Comparison of ENCODE assay signal across 1 cellular context in genomic region chr14:75842624-75843023, GRCh38.
TF ChIP-seq lines count a peak whose summit lies in the region.

No MANE protein-coding gene starts in this region.

TF ChIP-seq in K562, 482 proteins besides CTCF, POLR2A, EP300 and RAD21 (continued from another document):
- TF ChIP-seq PBX2 (CRISPR knock-in tag; IDR thresholded peaks at IDR 0.05; ENCODE audit: low read depth) (no peak), PBX2 (tag; conservative IDR thresholded peaks at IDR 0.05; ENCODE audit: low read depth) (peak; percentile 27; the same call in 1 of the 2 replicates), USF1 (CRISPR knock-in tag; IDR thresholded peaks at IDR 0.05) (no peak), ZNF311 (CRISPR knock-in tag; IDR thresholded peaks at IDR 0.05) (no peak), GATA2 (CRISPR knock-in tag; IDR thresholded peaks at IDR 0.05) (0 out of 2 replicates have a peak, but pooled peaks have one; percentile 27), PKNOX1 (IDR thresholded peaks at IDR 0.05) (peak; percentile 66), LCOR (CRISPR knock-in tag; IDR thresholded peaks at IDR 0.05) (no peak), ATF2 (CRISPR knock-in tag; IDR thresholded peaks at IDR 0.05) (no peak)
